Comparison of ENCODE assay signal across 12 cellular contexts in the genomic region with DNA sequence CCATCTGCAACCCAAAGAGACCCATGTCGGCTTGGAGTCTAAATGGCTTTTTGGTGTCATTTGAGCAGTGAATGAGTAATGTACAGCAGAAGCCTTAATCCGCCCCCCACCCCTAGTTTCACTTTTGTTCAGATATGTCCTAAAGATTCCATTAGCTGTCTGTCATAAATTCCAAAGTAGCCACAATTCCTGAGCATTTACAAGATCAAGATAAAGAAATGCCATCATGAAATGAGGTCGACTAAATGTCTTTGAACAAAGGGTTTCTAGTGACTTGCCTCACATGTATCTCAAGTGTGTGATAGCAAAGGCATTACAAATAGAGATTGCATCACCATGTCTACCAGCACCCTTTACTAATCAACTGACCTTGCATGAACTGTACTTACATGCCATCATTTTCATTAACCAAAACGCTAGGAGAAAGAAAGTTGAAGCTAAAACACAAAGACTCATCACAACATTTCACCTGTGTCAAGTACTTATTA.
DNase-seq lines count a peak whose midpoint lies in the region; ATAC-seq, FAIRE-seq and TF ChIP-seq lines count a peak whose summit lies in the region.
"Had no signal": no experiment of that assay in that cellular context is flagged by ENCODE, and none has a peak within 500 bp of the region (broad histone marks: within the 10 kb centered on the region; RNA-seq: fewer than 3 reads in every experiment).

No MANE protein-coding gene starts in this region.

- peaks cover 11% of the 10 kb centered on the region for H3K4me1 Mint-ChIP-seq in activated T-helper 17 cell treated with anti-CD3 and anti-CD28 coated beads, Interleukin-2, amount 50 U/mL, for 72 hours
- no peaks in the 10 kb centered on the region for H3K4me1 Mint-ChIP-seq in CD8-positive, alpha-beta T cell (ENCODE audit: low read depth)

- H3K4me3 Mint-ChIP-seq in activated T-helper 17 cell treated with anti-CD3 and anti-CD28 coated beads, Interleukin-2, amount 50 U/mL, for 72 hours = no peak overlapping the region
- H3K4me3 Mint-ChIP-seq in CD8-positive, alpha-beta T cell = no peak overlapping the region

- FAIRE-seq in H54 (lab: Jason Lieb, UNC) = peak; percentile 94
- no peak for FAIRE-seq in GM19239 (lab: Jason Lieb, UNC)

- no peak for TF ChIP-seq CTCF in 22Rv1 (IDR thresholded peaks at IDR 0.05)
- TF ChIP-seq CTCF in CD8-positive, alpha-beta T cell (IDR thresholded peaks at IDR 0.05) = no peak

- H3K36me3 ChIP-seq in CD8-positive, alpha-beta T cell (ENCODE audit: insufficient read depth, low read length) = no peaks in the 10 kb centered on the region
- H3K36me3 ChIP-seq: thoracic aorta had no signal

- TF ChIP-seq POLR2A in H54 (IDR thresholded peaks at IDR 0.05; ENCODE audit: low read depth, low read length) = no peak

- ATAC-seq in activated T-helper 17 cell treated with anti-CD3 and anti-CD28 coated beads, Interleukin-2, amount 50 U/mL, for 72 hours (replicated peaks) = peak; percentile 33
- no peak for ATAC-seq in CD8-positive, alpha-beta T cell

- H3K36me3 Mint-ChIP-seq in activated T-helper 17 cell treated with anti-CD3 and anti-CD28 coated beads, Interleukin-2, amount 50 U/mL, for 72 hours (ENCODE audit: low read depth) = no peaks in the 10 kb centered on the region
- H3K36me3 Mint-ChIP-seq in CD8-positive, alpha-beta T cell = peaks cover 3% of the 10 kb centered on the region

- intact Hi-C loops in CD8-positive, alpha-beta T cell (cut with DNase I, micrococcal nuclease) = no loop called here

- CTCF ChIA-PET in CD8-positive, alpha-beta T cell (lab: Charles Lee) = interaction anchor here (1.4 to 1.5 kb wide), 2 partner anchors 9 to 18 kb away, joined by 4 to 6 read pairs; no protein-coding TSS in a partner anchor

- DNase-seq in H54 (ENCODE audit: insufficient read length, low spot score) (peak; percentile 23), hepatic stellate cell (ENCODE audit: low spot score) (peak; percentile 43), GM19239 (ENCODE audit: insufficient read length, low spot score) (no peak), T-helper 9 cell (no peak), activated gamma-delta T cell (lab: John Stamatoyannopoulos, UW) (no peak)
- DNase-seq in CD8-positive, alpha-beta T cell = no peak
- DNase-seq: DND-41, NCI-H1694 treated with DMSO at 0.1 percent for 48 hours, posterior cingulate gyrus had no signal

- no peaks in the 10 kb centered on the region for H3K9me3 ChIP-seq in CD8-positive, alpha-beta T cell (ENCODE audit: low read length)
- H3K9me3 ChIP-seq: thoracic aorta had no signal

- H3K27me3 Mint-ChIP-seq in activated T-helper 17 cell treated with anti-CD3 and anti-CD28 coated beads, Interleukin-2, amount 50 U/mL, for 72 hours = no peaks in the 10 kb centered on the region
- H3K27me3 Mint-ChIP-seq in CD8-positive, alpha-beta T cell (ENCODE audit: low read depth) = no peaks in the 10 kb centered on the region

- H3K27ac Mint-ChIP-seq in activated T-helper 17 cell treated with anti-CD3 and anti-CD28 coated beads, Interleukin-2, amount 50 U/mL, for 72 hours = peak overlapping the region; percentile 42
- no peak overlapping the region for H3K27ac Mint-ChIP-seq in CD8-positive, alpha-beta T cell

- no peaks in the 10 kb centered on the region for H3K4me1 ChIP-seq in CD8-positive, alpha-beta T cell (ENCODE audit: insufficient read depth, low read length)

- 0 out of 2 replicates have a peak overlapping the region, but pooled peaks have one; percentile 9 for H3K27ac ChIP-seq in 22Rv1
- no peak overlapping the region for H3K27ac ChIP-seq in CD8-positive, alpha-beta T cell (ENCODE audit: low read depth, low read length)
- H3K27ac ChIP-seq: thoracic aorta had no signal

- no peaks in the 10 kb centered on the region for H3K27me3 ChIP-seq in CD8-positive, alpha-beta T cell (ENCODE audit: insufficient read depth, low read length)

- POLR2A ChIA-PET in CD8-positive, alpha-beta T cell (lab: Charles Lee) = no interaction called here

- H3K4me3 ChIP-seq in CD8-positive, alpha-beta T cell (ENCODE audit: low read depth, low read length) = no peak overlapping the region
- H3K4me3 ChIP-seq: thoracic aorta had no signal

- no peaks in the 10 kb centered on the region for H3K9me3 Mint-ChIP-seq in activated T-helper 17 cell treated with anti-CD3 and anti-CD28 coated beads, Interleukin-2, amount 50 U/mL, for 72 hours
- peaks cover 4% of the 10 kb centered on the region for H3K9me3 Mint-ChIP-seq in CD8-positive, alpha-beta T cell

Comparison
In these comparisons a context has a peak if more than half of its experiments do, and no peak if none do; other contexts are left out.
1. DNase-seq: peak in H54 (single experiment) and hepatic stellate cell (single experiment); none in GM19239 (single experiment), T-helper 9 cell (single experiment), activated gamma-delta T cell (single experiment) and CD8-positive, alpha-beta T cell (0 of 7).